13 cellular contexts compared by ENCODE assay signal in genomic region chr11:89093806-89094205, GRCh38. TPM values are rescaled to one million over a fixed set of nuclear protein-coding genes. Genes with fewer than 3 reads are reported as not detected.
"Had no signal": no experiment of that assay in that cellular context is flagged by ENCODE, and none has a peak within 500 bp of the region (broad histone marks: within the 10 kb centered on the region; RNA-seq: fewer than 3 reads in every experiment).

No MANE protein-coding gene starts in this region.

RNA-seq across cellular contexts. Expression of gene GRM5, which starts 28.0 kb away (rescaled TPM):
- total RNA-seq: activated B cell treated with CpG ODN at 0.5 μM for 24 hours; activated CD4-positive, alpha-beta memory T cell treated with anti-CD3 and anti-CD28 coated beads, Interleukin-2, amount 10 ng/mL, durations not matched to agents 7 days and 5 days; activated CD4-positive, alpha-beta T cell treated with anti-CD3 and anti-CD28 coated beads for 36 hours; activated CD4-positive, alpha-beta T cell treated with anti-CD3 and anti-CD28 coated beads, Interleukin-2, amount 10 ng/mL, durations not matched to agents 24 days and 14 days; activated CD4-positive, alpha-beta T cell treated with anti-CD3 and anti-CD28 coated beads, Interleukin-2, amount 10 ng/mL, durations not matched to agents 7 days and 5 days; activated CD8-positive, alpha-beta memory T cell treated with anti-CD3 and anti-CD28 coated beads for 36 hours; activated CD8-positive, alpha-beta memory T cell treated with anti-CD3 and anti-CD28 coated beads, Interleukin-2, amount 10 ng/mL, durations not matched to agents 7 days and 5 days; activated CD8-positive, alpha-beta T cell treated with anti-CD3 and anti-CD28 coated beads for 36 hours; activated CD8-positive, alpha-beta T cell treated with anti-CD3 and anti-CD28 coated beads, Interleukin-2, amount 10 ng/mL, durations not matched to agents 7 days and 5 days; T-cell; T-helper 1 cell treated with Interleukin-12 subunit alpha and Interleukin-12 subunit beta and Interleukin-4 antibody, amounts not matched to agents 30 ng/mL and 1 ng/mL, for 36 hours; T-helper 17 cell; T-helper 2 cell treated with Interferon-gamma antibody and Interleukin-4, amounts not matched to agents 100 ng/mL and 5 ng/mL, for 36 hours had no signal
